Comparison of ENCODE assay signal across 1 cellular context in genomic region chr2:230541934-230542380, GRCh38.
TF ChIP-seq lines count a peak whose summit lies in the region.

No MANE protein-coding gene starts in this region.

TF ChIP-seq in GM12878, 131 proteins besides CTCF, POLR2A, EP300 and RAD21 (continued from another document):
- peak; percentile 91 for TF ChIP-seq JUND (IDR thresholded peaks at IDR 0.05; ENCODE audit: low read depth, low read length)
- no peak for TF ChIP-seq ATF3 (IDR thresholded peaks at IDR 0.05; ENCODE audit: borderline replicate concordance, extremely low read depth, low read depth, low read length)
- TF ChIP-seq ZNF217 (IDR thresholded peaks at IDR 0.05) = peak; percentile 76; the same call in 1 of the 2 replicates
- TF ChIP-seq STAT1 (conservative IDR thresholded peaks at IDR 0.05) = no peak
- TF ChIP-seq HDAC2 (IDR thresholded peaks at IDR 0.05) = no peak
- TF ChIP-seq ZBED1 (IDR thresholded peaks at IDR 0.05; ENCODE audit: borderline replicate concordance) = no peak
- TF ChIP-seq RELA (IDR thresholded peaks at IDR 0.05; ENCODE audit: borderline replicate concordance, partially characterized antibody) = no peak
- peak; percentile 54 for TF ChIP-seq MLLT1 (IDR thresholded peaks at IDR 0.05)
- no peak for TF ChIP-seq SUPT20H (IDR thresholded peaks at IDR 0.05; ENCODE audit: borderline replicate concordance, control insufficient read depth, low read depth, low read length)
- TF ChIP-seq BRCA1 (IDR thresholded peaks at IDR 0.05; ENCODE audit: low read depth, low read length) = no peak
- no peak for TF ChIP-seq SIN3A (IDR thresholded peaks at IDR 0.05; ENCODE audit: low read depth, low read length)
- TF ChIP-seq NBN (IDR thresholded peaks at IDR 0.05) = peak; percentile 73; the same call in 1 of the 2 replicates
- TF ChIP-seq RAD51 (IDR thresholded peaks at IDR 0.05) = no peak
- peak; percentile 89; the same call in 1 of the 2 replicates for TF ChIP-seq MTA3 (IDR thresholded peaks at IDR 0.05; ENCODE audit: borderline replicate concordance, low read length)
- TF ChIP-seq BHLHE40 (IDR thresholded peaks at IDR 0.05; ENCODE audit: borderline replicate concordance in 1 of 2, low read depth in 2 of 2, low read length in 1 of 2) = peak in 1 of 2 experiments; percentile 33; a peak in 2 of 4 replicates
- TF ChIP-seq ZSCAN29 (IDR thresholded peaks at IDR 0.05) = no peak; the same call in 1 of the 2 replicates
- TF ChIP-seq KLF5 (IDR thresholded peaks at IDR 0.05; ENCODE audit: partially characterized antibody) = no peak
- peak; percentile 93 for TF ChIP-seq MEF2B (IDR thresholded peaks at IDR 0.05; ENCODE audit: partially characterized antibody, poor library complexity, severe bottlenecking)
- TF ChIP-seq YY1 (IDR thresholded peaks at IDR 0.05; ENCODE audit: low read depth, low read length) = 0 out of 2 replicates have a peak, but pooled peaks have one; percentile 29
- TF ChIP-seq ASH2L (IDR thresholded peaks at IDR 0.05; ENCODE audit: borderline replicate concordance, low read depth) = no peak
- peak; percentile 32; the same call in 1 of the 2 replicates for TF ChIP-seq CREB1 (IDR thresholded peaks at IDR 0.05; ENCODE audit: low read depth)
- no peak for TF ChIP-seq SRF (IDR thresholded peaks at IDR 0.05; ENCODE audit: low read depth in 2 of 2, low read length in 2 of 2)
- TF ChIP-seq FOXM1 (IDR thresholded peaks at IDR 0.05; ENCODE audit: low read depth, low read length) = peak; percentile 87; the same call in 1 of the 2 replicates
- no peak for TF ChIP-seq PAX8 (IDR thresholded peaks at IDR 0.05)
- no peak for TF ChIP-seq KAT2A (conservative IDR thresholded peaks at IDR 0.05; ENCODE audit: control insufficient read depth, low read depth, low read length)
- TF ChIP-seq BACH1 (IDR thresholded peaks at IDR 0.05; ENCODE audit: borderline replicate concordance) = no peak
- no peak for TF ChIP-seq SMAD5 (IDR thresholded peaks at IDR 0.05; ENCODE audit: low read depth)
- 0 out of 2 replicates have a peak, but pooled peaks have one; percentile 26 for TF ChIP-seq STAT3 (IDR thresholded peaks at IDR 0.05; ENCODE audit: low read depth, low read length)
- TF ChIP-seq IRF5 (IDR thresholded peaks at IDR 0.05; ENCODE audit: borderline replicate concordance) = no peak
- no peak for TF ChIP-seq ZNF274 (IDR thresholded peaks at IDR 0.05; ENCODE audit: insufficient read depth, insufficient read length)
- peak; percentile 10 for TF ChIP-seq CUX1 (IDR thresholded peaks at IDR 0.05; ENCODE audit: insufficient replicate concordance, low read depth, low read length)
- peak; percentile 87 for TF ChIP-seq SKIL (IDR thresholded peaks at IDR 0.05; ENCODE audit: low read depth, poor library complexity, severe bottlenecking)
- TF ChIP-seq ZZZ3 (IDR thresholded peaks at IDR 0.05; ENCODE audit: control insufficient read depth, insufficient read length, low read depth) = no peak
- TF ChIP-seq BCL11A (IDR thresholded peaks at IDR 0.05; ENCODE audit: low read depth, low read length) = peak; percentile 47; the same call in 1 of the 2 replicates
- no peak for TF ChIP-seq SP1 (IDR thresholded peaks at IDR 0.05; ENCODE audit: low read depth, low read length)
TF ChIP-seq in GM12878: peak in this region for 40.
